ENCODE assay signal across 18 cellular contexts in the genomic region with DNA sequence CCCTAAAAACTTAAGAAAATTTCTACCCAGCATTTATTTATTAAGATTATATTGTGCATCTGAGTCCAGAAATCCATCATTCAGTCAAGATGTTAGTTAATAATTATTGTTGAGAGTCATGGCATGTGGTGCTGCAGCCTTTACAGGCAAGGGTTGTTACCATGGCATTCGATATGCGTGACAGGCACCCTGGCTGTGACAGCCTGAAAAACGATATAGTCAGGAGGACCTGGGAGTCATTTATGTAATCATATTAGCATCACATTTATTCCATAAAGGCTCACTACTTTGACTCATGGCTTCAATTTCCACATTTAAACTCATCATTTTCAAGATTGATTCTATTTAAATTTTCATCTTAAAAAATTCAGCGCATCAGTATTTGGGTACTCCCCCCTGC.
DNase-seq lines count a peak whose midpoint lies in the region; ATAC-seq and TF ChIP-seq lines count a peak whose summit lies in the region.
"Had no signal": no experiment of that assay in that cellular context is flagged by ENCODE, and none has a peak within 500 bp of the region (broad histone marks: within the 10 kb centered on the region; RNA-seq: fewer than 3 reads in every experiment).

No MANE protein-coding gene starts in this region.

- TF ChIP-seq POLR2A in GM18505 (IDR thresholded peaks at IDR 0.05; ENCODE audit: borderline replicate concordance, extremely low read depth, insufficient read depth, insufficient read length), result no peak

- no peak overlapping the region for H3K4me3 Mint-ChIP-seq in stimulated activated naive CD8-positive, alpha-beta T cell treated with anti-CD3 and anti-CD28 coated beads, Interleukin-15, amount 100 ng/mL, for 72 hours
- H3K4me3 Mint-ChIP-seq: activated naive CD4-positive, alpha-beta T cell treated with anti-CD3 and anti-CD28 coated beads, Interleukin-2, amount 50 U/mL, for 24 hours; naive B cell had no signal

- no peaks in the 10 kb centered on the region for H3K27me3 Mint-ChIP-seq in stimulated activated naive CD8-positive, alpha-beta T cell treated with anti-CD3 and anti-CD28 coated beads, Interleukin-15, amount 100 ng/mL, for 72 hours
- H3K27me3 Mint-ChIP-seq: activated naive CD4-positive, alpha-beta T cell treated with anti-CD3 and anti-CD28 coated beads, Interleukin-2, amount 50 U/mL, for 24 hours had no signal

- peak in 2 of 3 experiments; percentile 16 to 66 for DNase-seq in NCI-H1417 (lab: John Stamatoyannopoulos, UW)
- no peak for DNase-seq in NCI-H1417 treated with DMSO at 0.1 percent for 48 hours (lab: John Stamatoyannopoulos, UW)
- peak in 1 of 2 donors; percentile 29 for DNase-seq in stimulated activated naive CD8-positive, alpha-beta T cell treated with anti-CD3 and anti-CD28 coated beads, Interleukin-15, amount 100 ng/mL, for 72 hours
- DNase-seq in stimulated activated naive CD8-positive, alpha-beta T cell treated with anti-CD3 and anti-CD28 coated beads, Interleukin-15, Interleukin-2, amounts not matched to agents 100 U/mL and 50 U/mL, for 24 hours, result no peak
- peak; percentile 37 for DNase-seq in iPS-NIHi11 (ENCODE audit: low spot score)
- DNase-seq in stimulated activated naive CD4-positive, alpha-beta T cell (lab: John Stamatoyannopoulos, UW), result no peak
- DNase-seq: activated CD4-positive, alpha-beta T cell treated with anti-CD3 and anti-CD28 coated beads for 1 hour; DMS79; MG63; naive B cell; NCI-H2081; psoas muscle; SHP77 treated with DMSO at 0.1 percent for 48 hours; spleen; T-helper 9 cell had no signal

- peaks cover 0 to 5% of the 10 kb centered on the region in 2 donors for H3K9me3 Mint-ChIP-seq in stimulated activated naive CD8-positive, alpha-beta T cell treated with anti-CD3 and anti-CD28 coated beads, Interleukin-15, amount 100 ng/mL, for 72 hours
- H3K9me3 Mint-ChIP-seq: activated naive CD4-positive, alpha-beta T cell treated with anti-CD3 and anti-CD28 coated beads, Interleukin-2, amount 50 U/mL, for 24 hours had no signal

- H3K4me1 Mint-ChIP-seq in stimulated activated naive CD8-positive, alpha-beta T cell treated with anti-CD3 and anti-CD28 coated beads, Interleukin-15, amount 100 ng/mL, for 72 hours, result peaks cover 33% of the 10 kb centered on the region

- peak overlapping the region in 1 of 2 donors; percentile 69 for H3K27ac Mint-ChIP-seq in stimulated activated naive CD8-positive, alpha-beta T cell treated with anti-CD3 and anti-CD28 coated beads, Interleukin-15, amount 100 ng/mL, for 72 hours
- H3K27ac Mint-ChIP-seq: activated naive CD4-positive, alpha-beta T cell treated with anti-CD3 and anti-CD28 coated beads, Interleukin-2, amount 50 U/mL, for 24 hours; naive B cell had no signal

- ATAC-seq in stimulated activated naive CD8-positive, alpha-beta T cell treated with anti-CD3 and anti-CD28 coated beads, Interleukin-15, amount 100 ng/mL, for 72 hours, result peak; percentile 72
- no peak for ATAC-seq in stimulated activated naive CD8-positive, alpha-beta T cell treated with anti-CD3 and anti-CD28 coated beads, Interleukin-15, Interleukin-2, amounts not matched to agents 100 U/mL and 50 U/mL, for 24 hours
- ATAC-seq in GM18511 (IDR thresholded peaks at IDR 0.05; ENCODE audit: unreplicated experiment) (no peak), GM18505 (IDR thresholded peaks at IDR 0.05; ENCODE audit: unreplicated experiment) (no peak)
- ATAC-seq: psoas muscle had no signal

Comparison
In these comparisons a context has a peak if more than half of its experiments do, and no peak if none do; other contexts are left out.
1. DNase-seq: peak in NCI-H1417 (2 of 3) and iPS-NIHi11 (single experiment); none in NCI-H1417 treated with DMSO at 0.1 percent for 48 hours (single experiment), stimulated activated naive CD8-positive, alpha-beta T cell treated with anti-CD3 and anti-CD28 coated beads, Interleukin-15, Interleukin-2, amounts not matched to agents 100 U/mL and 50 U/mL, for 24 hours (single experiment) and stimulated activated naive CD4-positive, alpha-beta T cell (0 of 6).